In genomic region chr22:41215409-41215808, GRCh38 we compare ENCODE assay signal across 24 cellular contexts. TPM values are rescaled to one million over a fixed set of nuclear protein-coding genes. Genes with fewer than 3 reads are reported as not detected.
"Had no signal": no experiment of that assay in that cellular context is flagged by ENCODE, and none has a peak within 500 bp of the region (broad histone marks: within the 10 kb centered on the region; RNA-seq: fewer than 3 reads in every experiment).

No MANE protein-coding gene starts in this region.

- H3K4me1 ChIP-seq: uterus had no signal

- H3K27ac ChIP-seq: lower lobe of right lung, uterus had no signal

- H3K4me3 Mint-ChIP-seq: activated B cell treated with CpG ODN at 0.5 μM for 24 hours; activated naive CD8-positive, alpha-beta T cell treated with anti-CD3 and anti-CD28 coated beads for 36 hours; activated T-cell treated with anti-CD3 and anti-CD28 coated beads, Interleukin-2, amount 50 U/mL, for 4 hours; dendritic cell treated with granulocyte-macrophage colony-stimulating factor and Interleukin-4, amounts not matched to agents 40 ng/mL and 50 ng/mL, for 4 days; neural crest cell; stimulated activated memory B cell treated with anti-CD40 and anti-IgM and Interleukin-4, amounts not matched to agents 10 μg/mL and 1 μg/mL and 100 μg/mL, for 72 hours; T-cell had no signal

- H3K27ac Mint-ChIP-seq: activated B cell treated with CpG ODN at 0.5 μM for 24 hours; activated naive CD8-positive, alpha-beta T cell treated with anti-CD3 and anti-CD28 coated beads for 36 hours; stimulated activated memory B cell treated with anti-CD40 and anti-IgM and Interleukin-4, amounts not matched to agents 10 μg/mL and 1 μg/mL and 100 μg/mL, for 72 hours; T-cell had no signal

- H3K27me3 Mint-ChIP-seq: activated B cell treated with CpG ODN at 0.5 μM for 24 hours; activated naive CD8-positive, alpha-beta T cell treated with anti-CD3 and anti-CD28 coated beads for 36 hours; dendritic cell treated with granulocyte-macrophage colony-stimulating factor and Interleukin-4, amounts not matched to agents 40 ng/mL and 50 ng/mL, for 4 days; naive B cell; stimulated activated memory B cell treated with anti-CD40 and anti-IgM and Interleukin-4, amounts not matched to agents 10 μg/mL and 1 μg/mL and 100 μg/mL, for 72 hours; T-cell had no signal

- H3K4me3 ChIP-seq: lower lobe of right lung, mucosa of descending colon, stomach, uterus had no signal

- H3K9me3 Mint-ChIP-seq: activated B cell treated with CpG ODN at 0.5 μM for 24 hours; activated naive CD8-positive, alpha-beta T cell treated with anti-CD3 and anti-CD28 coated beads for 36 hours; activated T-cell treated with anti-CD3 and anti-CD28 coated beads, Interleukin-2, amount 50 U/mL, for 4 hours; dendritic cell treated with granulocyte-macrophage colony-stimulating factor and Interleukin-4, amounts not matched to agents 40 ng/mL and 50 ng/mL, for 4 days; naive B cell; stimulated activated memory B cell treated with anti-CD40 and anti-IgM and Interleukin-4, amounts not matched to agents 10 μg/mL and 1 μg/mL and 100 μg/mL, for 72 hours; T-cell had no signal

- H3K36me3 ChIP-seq: uterus had no signal

- DNase-seq: activated B cell treated with CpG ODN at 0.5 μM for 24 hours; activated CD4-positive, alpha-beta T cell treated with anti-CD3 and anti-CD28 coated beads for 48 hours; activated CD8-positive, alpha-beta memory T cell treated with anti-CD3 and anti-CD28 coated beads, Interleukin-2, amount 50 U/mL, for 4 hours; activated naive CD4-positive, alpha-beta T cell treated with Interleukin-2 at 50 U/mL for 16 hours; activated naive CD8-positive, alpha-beta T cell treated with anti-CD3 and anti-CD28 coated beads for 36 hours; activated T-cell treated with anti-CD3 and anti-CD28 coated beads, Interleukin-2, amount 50 U/mL, for 4 hours; effector CD4-positive, alpha-beta T cell; erythroblast; foreskin fibroblast; lower lobe of right lung; mesendoderm; mucosa of descending colon; naive B cell; small intestine; stimulated activated CD4-positive, alpha-beta T cell treated with anti-CD3 and anti-CD28 coated beads, Interleukin-2, amount 100 ng/mL, for 24 hours; stomach; T-cell; T1000; trophoblast cell; uterus had no signal

- H3K9me3 ChIP-seq: lower lobe of right lung, mucosa of descending colon, stomach, uterus had no signal

- ATAC-seq: activated T-cell treated with anti-CD3 and anti-CD28 coated beads, Interleukin-2, amount 50 U/mL, for 4 hours; lower lobe of right lung; mucosa of descending colon; sciatic nerve; stimulated activated memory B cell treated with anti-CD40 and anti-IgM and Interleukin-4, amounts not matched to agents 10 μg/mL and 1 μg/mL and 100 μg/mL, for 72 hours; T-cell had no signal

RNA-seq across cellular contexts. Expression of gene CHADL, which starts 25.3 kb away (rescaled TPM):
- total RNA-seq: activated B cell treated with CpG ODN at 0.5 μM for 24 hours had no signal
